ENCODE assay signal across 8 cellular contexts in genomic region chr2:17719562-17720371, GRCh38. TPM values are rescaled to one million over a fixed set of nuclear protein-coding genes. Genes with fewer than 3 reads are reported as not detected.
DNase-seq lines count a peak whose midpoint lies in the region; ATAC-seq and TF ChIP-seq lines count a peak whose summit lies in the region.

No MANE protein-coding gene starts in this region.

- no peak overlapping the region for H3K4me2 ChIP-seq in parathyroid adenoma (ENCODE audit: low read length)

- no peak overlapping the region for H3K9ac ChIP-seq in parathyroid adenoma

- H2AFZ ChIP-seq in parathyroid adenoma: no peak overlapping the region

- TF ChIP-seq POLR2A in NB4 (IDR thresholded peaks at IDR 0.05; ENCODE audit: extremely low read depth, insufficient read length): no peak

- ATAC-seq in GM21423 (IDR thresholded peaks at IDR 0.05; ENCODE audit: unreplicated experiment): peak; percentile 71
- no peak for ATAC-seq in GM21786 (IDR thresholded peaks at IDR 0.05; ENCODE audit: unreplicated experiment)
- ATAC-seq in omental fat pad (ENCODE audit: low FRiP score): no peak
- no peak for ATAC-seq in GM19397 (IDR thresholded peaks at IDR 0.05; ENCODE audit: unreplicated experiment)

- H3K4me3 ChIP-seq in NB4 (ENCODE audit: low read depth, low read length) (no peak overlapping the region), parathyroid adenoma (ENCODE audit: low read depth, low read length) (no peak overlapping the region)

- DNase-seq in EL: peak; percentile 3
- peak; percentile 28 for DNase-seq in NB4 (ENCODE audit: low read depth)
- DNase-seq in dermis microvascular lymphatic vessel endothelial cell (ENCODE audit: low read depth in 2 of 2): peak; percentile 9 to 39
- no peak for DNase-seq in omental fat pad (ENCODE audit: low spot score)

- TF ChIP-seq CTCF in NB4 (IDR thresholded peaks at IDR 0.05; ENCODE audit: low read depth, low read length) (peak; percentile 62), parathyroid adenoma (IDR thresholded peaks at IDR 0.05) (peak; percentile 79), omental fat pad (IDR thresholded peaks at IDR 0.05) (no peak)

- H3K9me3 ChIP-seq in parathyroid adenoma (ENCODE audit: control insufficient read depth, low read length): no peaks in the 10 kb centered on the region

- no peaks in the 10 kb centered on the region for H3K79me2 ChIP-seq in parathyroid adenoma

- no peak overlapping the region for H3K27ac ChIP-seq in parathyroid adenoma

- H3K36me3 ChIP-seq in parathyroid adenoma (ENCODE audit: control insufficient read depth, insufficient read depth, low read length): no peaks in the 10 kb centered on the region

- no peaks in the 10 kb centered on the region for H3K27me3 ChIP-seq in parathyroid adenoma (ENCODE audit: control insufficient read depth, insufficient read depth, low read length)

- no peaks in the 10 kb centered on the region for H3K4me1 ChIP-seq in parathyroid adenoma

RNA-seq across cellular contexts. Expression of gene SMC6, which starts 33.8 kb away (rescaled TPM):
- total RNA-seq in dermis microvascular lymphatic vessel endothelial cell (13.1 and 14.0 TPM in 2 replicates), omental fat pad (10 to 100 TPM in 3 of 4 donors, 1 to 10 TPM in 1; 8.9 to 18.6 (median 12.0) TPM)

RNA-seq across cellular contexts. Expression of gene GEN1, which starts 34.2 kb away (rescaled TPM):
- 4.9 and 5.6 TPM in 2 replicates for total RNA-seq in dermis microvascular lymphatic vessel endothelial cell
- 1 to 10 TPM; 2.3 to 8.8 (median 6.7) TPM for total RNA-seq in omental fat pad

Comparison
In these comparisons a context has a peak if more than half of its experiments do, and no peak if none do; other contexts are left out.
1. CTCF ChIP-seq: peak in NB4 (single experiment) and parathyroid adenoma (single experiment); none in omental fat pad (0 of 3).